Comparison of ENCODE assay signal across 1 cellular context in genomic region chr12:62602445-62603060, GRCh38.
TF ChIP-seq lines count a peak whose summit lies in the region.

No MANE protein-coding gene starts in this region.

TF ChIP-seq in K562, 482 proteins besides CTCF, POLR2A, EP300 and RAD21 (continued from another document):
- TF ChIP-seq TBP (optimal IDR thresholded peaks at IDR 0.05; ENCODE audit: low read depth, low read length): peak; percentile 61
- TF ChIP-seq HOMEZ (CRISPR knock-in tag; IDR thresholded peaks at IDR 0.05): 0 out of 2 replicates have a peak, but pooled peaks have one; percentile 39
- TF ChIP-seq TBL1XR1 (IDR thresholded peaks at IDR 0.05; ENCODE audit: low read length in 2 of 2): no peak
- no peak for TF ChIP-seq NR1H2 (CRISPR knock-in tag; IDR thresholded peaks at IDR 0.05)
- TF ChIP-seq, protein P1, sequence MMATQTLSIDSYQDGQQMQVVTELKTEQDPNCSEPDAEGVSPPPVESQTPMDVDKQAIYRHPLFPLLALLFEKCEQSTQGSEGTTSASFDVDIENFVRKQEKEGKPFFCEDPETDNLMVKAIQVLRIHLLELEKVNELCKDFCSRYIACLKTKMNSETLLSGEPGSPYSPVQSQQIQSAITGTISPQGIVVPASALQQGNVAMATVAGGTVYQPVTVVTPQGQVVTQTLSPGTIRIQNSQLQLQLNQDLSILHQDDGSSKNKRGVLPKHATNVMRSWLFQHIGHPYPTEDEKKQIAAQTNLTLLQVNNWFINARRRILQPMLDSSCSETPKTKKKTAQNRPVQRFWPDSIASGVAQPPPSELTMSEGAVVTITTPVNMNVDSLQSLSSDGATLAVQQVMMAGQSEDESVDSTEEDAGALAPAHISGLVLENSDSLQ (IDR thresholded peaks at IDR 0.05): peak; percentile 35; the same call in 1 of the 2 replicates
- peak; percentile 93 for TF ChIP-seq CXXC5 (CRISPR knock-in tag; IDR thresholded peaks at IDR 0.05)
- TF ChIP-seq ADNP (tag; IDR thresholded peaks at IDR 0.05): no peak
- peak; percentile 63; the same call in 1 of the 2 replicates for TF ChIP-seq ZNF644 (tag; IDR thresholded peaks at IDR 0.05; ENCODE audit: low read depth)
- TF ChIP-seq BRF2 (IDR thresholded peaks at IDR 0.05; ENCODE audit: borderline replicate concordance, insufficient read depth, insufficient read length): no peak
- TF ChIP-seq ZNF431 (CRISPR knock-in tag; IDR thresholded peaks at IDR 0.05): peak; percentile 82
- peak; percentile 91 for TF ChIP-seq POLR2G (IDR thresholded peaks at IDR 0.05; ENCODE audit: low read depth, low read length)
- TF ChIP-seq, protein P2, sequence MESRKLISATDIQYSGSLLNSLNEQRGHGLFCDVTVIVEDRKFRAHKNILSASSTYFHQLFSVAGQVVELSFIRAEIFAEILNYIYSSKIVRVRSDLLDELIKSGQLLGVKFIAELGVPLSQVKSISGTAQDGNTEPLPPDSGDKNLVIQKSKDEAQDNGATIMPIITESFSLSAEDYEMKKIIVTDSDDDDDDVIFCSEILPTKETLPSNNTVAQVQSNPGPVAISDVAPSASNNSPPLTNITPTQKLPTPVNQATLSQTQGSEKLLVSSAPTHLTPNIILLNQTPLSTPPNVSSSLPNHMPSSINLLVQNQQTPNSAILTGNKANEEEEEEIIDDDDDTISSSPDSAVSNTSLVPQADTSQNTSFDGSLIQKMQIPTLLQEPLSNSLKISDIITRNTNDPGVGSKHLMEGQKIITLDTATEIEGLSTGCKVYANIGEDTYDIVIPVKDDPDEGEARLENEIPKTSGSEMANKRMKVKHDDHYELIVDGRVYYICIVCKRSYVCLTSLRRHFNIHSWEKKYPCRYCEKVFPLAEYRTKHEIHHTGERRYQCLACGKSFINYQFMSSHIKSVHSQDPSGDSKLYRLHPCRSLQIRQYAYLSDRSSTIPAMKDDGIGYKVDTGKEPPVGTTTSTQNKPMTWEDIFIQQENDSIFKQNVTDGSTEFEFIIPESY (CRISPR knock-in tag; IDR thresholded peaks at IDR 0.05): peak; percentile 94
- no peak for TF ChIP-seq KLF10 (CRISPR knock-in tag; IDR thresholded peaks at IDR 0.05)
- TF ChIP-seq IRF2 (CRISPR knock-in tag; IDR thresholded peaks at IDR 0.05): no peak
- no peak for TF ChIP-seq ZNF133 (CRISPR knock-in tag; IDR thresholded peaks at IDR 0.05)
- peak; percentile 90 for TF ChIP-seq CREB3 (tag; conservative IDR thresholded peaks at IDR 0.05; ENCODE audit: low read depth)
- TF ChIP-seq, protein P3, sequence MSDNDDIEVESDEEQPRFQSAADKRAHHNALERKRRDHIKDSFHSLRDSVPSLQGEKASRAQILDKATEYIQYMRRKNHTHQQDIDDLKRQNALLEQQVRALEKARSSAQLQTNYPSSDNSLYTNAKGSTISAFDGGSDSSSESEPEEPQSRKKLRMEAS (CRISPR knock-in tag; IDR thresholded peaks at IDR 0.05): peak; percentile 93
- TF ChIP-seq, protein P4, sequence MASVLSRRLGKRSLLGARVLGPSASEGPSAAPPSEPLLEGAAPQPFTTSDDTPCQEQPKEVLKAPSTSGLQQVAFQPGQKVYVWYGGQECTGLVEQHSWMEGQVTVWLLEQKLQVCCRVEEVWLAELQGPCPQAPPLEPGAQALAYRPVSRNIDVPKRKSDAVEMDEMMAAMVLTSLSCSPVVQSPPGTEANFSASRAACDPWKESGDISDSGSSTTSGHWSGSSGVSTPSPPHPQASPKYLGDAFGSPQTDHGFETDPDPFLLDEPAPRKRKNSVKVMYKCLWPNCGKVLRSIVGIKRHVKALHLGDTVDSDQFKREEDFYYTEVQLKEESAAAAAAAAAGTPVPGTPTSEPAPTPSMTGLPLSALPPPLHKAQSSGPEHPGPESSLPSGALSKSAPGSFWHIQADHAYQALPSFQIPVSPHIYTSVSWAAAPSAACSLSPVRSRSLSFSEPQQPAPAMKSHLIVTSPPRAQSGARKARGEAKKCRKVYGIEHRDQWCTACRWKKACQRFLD (CRISPR knock-in tag; IDR thresholded peaks at IDR 0.05): peak; percentile 96
- 0 out of 2 replicates have a peak, but pooled peaks have one; percentile 27 for TF ChIP-seq ZNF436 (CRISPR knock-in tag; IDR thresholded peaks at IDR 0.05)
- TF ChIP-seq RNF2 (IDR thresholded peaks at IDR 0.05): no peak
- no peak for TF ChIP-seq ZNF146 (CRISPR knock-in tag; IDR thresholded peaks at IDR 0.05; ENCODE audit: unreplicated experiment)
- peak; percentile 87 for TF ChIP-seq ZNF511 (CRISPR knock-in tag; IDR thresholded peaks at IDR 0.05)
- TF ChIP-seq, protein P5, sequence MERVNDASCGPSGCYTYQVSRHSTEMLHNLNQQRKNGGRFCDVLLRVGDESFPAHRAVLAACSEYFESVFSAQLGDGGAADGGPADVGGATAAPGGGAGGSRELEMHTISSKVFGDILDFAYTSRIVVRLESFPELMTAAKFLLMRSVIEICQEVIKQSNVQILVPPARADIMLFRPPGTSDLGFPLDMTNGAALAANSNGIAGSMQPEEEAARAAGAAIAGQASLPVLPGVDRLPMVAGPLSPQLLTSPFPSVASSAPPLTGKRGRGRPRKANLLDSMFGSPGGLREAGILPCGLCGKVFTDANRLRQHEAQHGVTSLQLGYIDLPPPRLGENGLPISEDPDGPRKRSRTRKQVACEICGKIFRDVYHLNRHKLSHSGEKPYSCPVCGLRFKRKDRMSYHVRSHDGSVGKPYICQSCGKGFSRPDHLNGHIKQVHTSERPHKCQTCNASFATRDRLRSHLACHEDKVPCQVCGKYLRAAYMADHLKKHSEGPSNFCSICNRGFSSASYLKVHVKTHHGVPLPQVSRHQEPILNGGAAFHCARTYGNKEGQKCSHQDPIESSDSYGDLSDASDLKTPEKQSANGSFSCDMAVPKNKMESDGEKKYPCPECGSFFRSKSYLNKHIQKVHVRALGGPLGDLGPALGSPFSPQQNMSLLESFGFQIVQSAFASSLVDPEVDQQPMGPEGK (CRISPR knock-in tag; IDR thresholded peaks at IDR 0.05; ENCODE audit: borderline replicate concordance): peak; percentile 88; the same call in 1 of the 2 replicates
- TF ChIP-seq BRCA1 (IDR thresholded peaks at IDR 0.05): no peak
- no peak for TF ChIP-seq BRCA1 (CRISPR knock-in tag; IDR thresholded peaks at IDR 0.05)
- TF ChIP-seq ZNF277 (CRISPR knock-in tag; IDR thresholded peaks at IDR 0.05; ENCODE audit: borderline replicate concordance): no peak
- TF ChIP-seq, protein P6, sequence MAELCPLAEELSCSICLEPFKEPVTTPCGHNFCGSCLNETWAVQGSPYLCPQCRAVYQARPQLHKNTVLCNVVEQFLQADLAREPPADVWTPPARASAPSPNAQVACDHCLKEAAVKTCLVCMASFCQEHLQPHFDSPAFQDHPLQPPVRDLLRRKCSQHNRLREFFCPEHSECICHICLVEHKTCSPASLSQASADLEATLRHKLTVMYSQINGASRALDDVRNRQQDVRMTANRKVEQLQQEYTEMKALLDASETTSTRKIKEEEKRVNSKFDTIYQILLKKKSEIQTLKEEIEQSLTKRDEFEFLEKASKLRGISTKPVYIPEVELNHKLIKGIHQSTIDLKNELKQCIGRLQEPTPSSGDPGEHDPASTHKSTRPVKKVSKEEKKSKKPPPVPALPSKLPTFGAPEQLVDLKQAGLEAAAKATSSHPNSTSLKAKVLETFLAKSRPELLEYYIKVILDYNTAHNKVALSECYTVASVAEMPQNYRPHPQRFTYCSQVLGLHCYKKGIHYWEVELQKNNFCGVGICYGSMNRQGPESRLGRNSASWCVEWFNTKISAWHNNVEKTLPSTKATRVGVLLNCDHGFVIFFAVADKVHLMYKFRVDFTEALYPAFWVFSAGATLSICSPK (IDR thresholded peaks at IDR 0.05; ENCODE audit: borderline replicate concordance): no peak
- peak; percentile 83 for TF ChIP-seq PRDM10 (IDR thresholded peaks at IDR 0.05; ENCODE audit: partially characterized antibody)
- TF ChIP-seq ARID4B (CRISPR knock-in tag; IDR thresholded peaks at IDR 0.05): no peak
- no peak for TF ChIP-seq SRSF7 (optimal IDR thresholded peaks at IDR 0.05; ENCODE audit: low read depth, low read length)
